Comparison of ENCODE assay signal across 8 cellular contexts in genomic region chr1:27526569-27527222, GRCh38. TPM values are rescaled to one million over a fixed set of nuclear protein-coding genes. Genes with fewer than 3 reads are reported as not detected.
DNase-seq lines count a peak whose midpoint lies in the region; ATAC-seq and TF ChIP-seq lines count a peak whose summit lies in the region.

No MANE protein-coding gene starts in this region.

- H3K4me1 Mint-ChIP-seq in HFFc6 (ENCODE audit: low read depth): peaks cover 59% of the 10 kb centered on the region
- H3K4me1 Mint-ChIP-seq in activated naive CD8-positive, alpha-beta T cell treated with anti-CD3 and anti-CD28 coated beads, Interleukin-2, amount 50 U/mL, for 24 hours: peaks cover 67% of the 10 kb centered on the region

- H3K27ac ChIP-seq in BLaER1 treated with 17β-estradiol and CSF1 and Interleukin-3, amounts not matched to agents 10 nM and 100 nM: peak overlapping the region; percentile 76 to 92 (median 82); a peak in 21 of 22 replicates
- peak overlapping the region; percentile 54 to 90 for H3K27ac ChIP-seq in mucosa of rectum (ENCODE audit: low read depth in 2 of 2, low read length in 2 of 2)

- H3K4me3 ChIP-seq in BLaER1 treated with 17β-estradiol and CSF1 and Interleukin-3, amounts not matched to agents 10 nM and 100 nM: peak overlapping the region; percentile 51 to 67 (median 58)
- peak overlapping the region; percentile 46 to 63 for H3K4me3 ChIP-seq in mucosa of rectum (ENCODE audit: low read length in 2 of 2)

- peaks cover 0 to 16% (median 0%) of the 10 kb centered on the region in 11 experiments; a peak in 1 of 22 replicates for H4K20me1 ChIP-seq in BLaER1 treated with 17β-estradiol and CSF1 and Interleukin-3, amounts not matched to agents 10 nM and 100 nM

- peak; percentile 20 for ATAC-seq in activated naive CD8-positive, alpha-beta T cell treated with anti-CD3 and anti-CD28 coated beads, Interleukin-2, amount 50 U/mL, for 24 hours
- ATAC-seq in GM21528 (IDR thresholded peaks at IDR 0.05; ENCODE audit: low FRiP score, unreplicated experiment): no peak
- no peak for ATAC-seq in GM18519 (IDR thresholded peaks at IDR 0.05; ENCODE audit: low FRiP score, unreplicated experiment)

- peak overlapping the region; percentile 9 for H3K27ac Mint-ChIP-seq in HFFc6
- peak overlapping the region; percentile 81 for H3K27ac Mint-ChIP-seq in activated naive CD8-positive, alpha-beta T cell treated with anti-CD3 and anti-CD28 coated beads, Interleukin-2, amount 50 U/mL, for 24 hours

- DNase-seq in HFFc6 (no peak), kidney tubule cell (ENCODE audit: low spot score) (no peak)
- peak; percentile 60 for DNase-seq in activated naive CD8-positive, alpha-beta T cell treated with anti-CD3 and anti-CD28 coated beads, Interleukin-2, amount 50 U/mL, for 24 hours
- DNase-seq in effector CD4-positive, alpha-beta T cell: no peak

- H3K27me3 Mint-ChIP-seq in HFFc6 (ENCODE audit: insufficient read depth): peaks cover 25% of the 10 kb centered on the region
- no peaks in the 10 kb centered on the region for H3K27me3 Mint-ChIP-seq in activated naive CD8-positive, alpha-beta T cell treated with anti-CD3 and anti-CD28 coated beads, Interleukin-2, amount 50 U/mL, for 24 hours

- peak overlapping the region; percentile 91 to 100 (median 99) for H3K4me2 ChIP-seq in BLaER1 treated with 17β-estradiol and CSF1 and Interleukin-3, amounts not matched to agents 10 nM and 100 nM

- H3K36me3 Mint-ChIP-seq in HFFc6 (ENCODE audit: low read depth): peaks cover 4% of the 10 kb centered on the region; the same call in 1 of the 2 replicates
- peaks cover 3% of the 10 kb centered on the region for H3K36me3 Mint-ChIP-seq in activated naive CD8-positive, alpha-beta T cell treated with anti-CD3 and anti-CD28 coated beads, Interleukin-2, amount 50 U/mL, for 24 hours (ENCODE audit: low read depth)

- H3K4me1 ChIP-seq in BLaER1 treated with 17β-estradiol and CSF1 and Interleukin-3, amounts not matched to agents 10 nM and 100 nM: peaks cover 86 to 100% (median 99%) of the 10 kb centered on the region in 10 experiments
- H3K4me1 ChIP-seq in mucosa of rectum (ENCODE audit: control insufficient read depth in 2 of 2, insufficient read depth in 2 of 2, low read length in 2 of 2): peaks cover 47 to 65% of the 10 kb centered on the region in 2 donors

- no peak for TF ChIP-seq CTCF in HFFc6 (IDR thresholded peaks at IDR 0.05)

- peak overlapping the region; percentile 38 for H3K4me3 Mint-ChIP-seq in HFFc6
- H3K4me3 Mint-ChIP-seq in activated naive CD8-positive, alpha-beta T cell treated with anti-CD3 and anti-CD28 coated beads, Interleukin-2, amount 50 U/mL, for 24 hours: peak overlapping the region; percentile 72

- H3K27me3 ChIP-seq in BLaER1 treated with 17β-estradiol and CSF1 and Interleukin-3, amounts not matched to agents 10 nM and 100 nM: no peaks in the 10 kb centered on the region
- no peaks in the 10 kb centered on the region for H3K27me3 ChIP-seq in mucosa of rectum (ENCODE audit: control insufficient read depth in 2 of 2, insufficient read depth in 2 of 2, low read length in 2 of 2)

- peak overlapping the region; percentile 71 to 86 (median 76) for H3K9ac ChIP-seq in BLaER1 treated with 17β-estradiol and CSF1 and Interleukin-3, amounts not matched to agents 10 nM and 100 nM
- H3K9ac ChIP-seq in mucosa of rectum (ENCODE audit: low read depth in 1 of 2, low read length in 2 of 2): peak overlapping the region; percentile 56 to 81

- no peaks in the 10 kb centered on the region for H3K9me3 ChIP-seq in BLaER1 treated with 17β-estradiol and CSF1 and Interleukin-3, amounts not matched to agents 10 nM and 100 nM (replicated peaks in 1 of 11)
- H3K9me3 ChIP-seq in mucosa of rectum (ENCODE audit: control insufficient read depth in 2 of 2, low read length in 2 of 2): no peaks in the 10 kb centered on the region

- no peaks in the 10 kb centered on the region for H3K9me3 Mint-ChIP-seq in HFFc6
- no peaks in the 10 kb centered on the region for H3K9me3 Mint-ChIP-seq in activated naive CD8-positive, alpha-beta T cell treated with anti-CD3 and anti-CD28 coated beads, Interleukin-2, amount 50 U/mL, for 24 hours

- no peaks in the 10 kb centered on the region for H3K36me3 ChIP-seq in BLaER1 treated with 17β-estradiol and CSF1 and Interleukin-3, amounts not matched to agents 10 nM and 100 nM
- H3K36me3 ChIP-seq in mucosa of rectum (ENCODE audit: control insufficient read depth in 2 of 2, insufficient read depth in 2 of 2, low read length in 2 of 2): no peaks in the 10 kb centered on the region

RNA-seq across cellular contexts. Expression of gene WASF2, which starts 36.7 kb away (rescaled TPM):
- total RNA-seq in HFFc6 (2021; fragmentation: NEBNext Ultra II Directional; extraction: Animal tissue kit (Norgen Biotek cat#: 25700)): 10 to 100 TPM; 84.4 to 99.7 (median 93.1) TPM
